1 cellular context compared by ENCODE assay signal in genomic region chr20:32382102-32382950, GRCh38.
TF ChIP-seq lines count a peak whose summit lies in the region.

No MANE protein-coding gene starts in this region.

TF ChIP-seq in HepG2, 621 proteins besides CTCF, POLR2A, EP300 and RAD21 (continued from another document):
- TF ChIP-seq JARID2 (CRISPR knock-in tag; IDR thresholded peaks at IDR 0.05; ENCODE audit: insufficient replicate concordance) (no peak), TEF (CRISPR knock-in tag; IDR thresholded peaks at IDR 0.05) (no peak), ZNF362 (CRISPR knock-in tag; IDR thresholded peaks at IDR 0.05; ENCODE audit: borderline replicate concordance) (peak; percentile 65; the same call in 1 of the 2 replicates), ZNF121 (CRISPR knock-in tag; IDR thresholded peaks at IDR 0.05) (peak; percentile 87), ZNF770 (CRISPR knock-in tag; IDR thresholded peaks at IDR 0.05) (peak; percentile 45; the same call in 1 of the 2 replicates), ZBTB20 (CRISPR knock-in tag; IDR thresholded peaks at IDR 0.05; ENCODE audit: borderline replicate concordance, low read depth) (0 out of 2 replicates have a peak, but pooled peaks have one; percentile 28)
